In genomic region chr10:117342638-117343037, GRCh38 we compare ENCODE assay signal across 11 cellular contexts. TPM values are rescaled to one million over a fixed set of nuclear protein-coding genes. Genes with fewer than 3 reads are reported as not detected.
DNase-seq lines count a peak whose midpoint lies in the region; ATAC-seq and TF ChIP-seq lines count a peak whose summit lies in the region.
"Had no signal": no experiment of that assay in that cellular context is flagged by ENCODE, and none has a peak within 500 bp of the region (broad histone marks: within the 10 kb centered on the region; RNA-seq: fewer than 3 reads in every experiment).

No MANE protein-coding gene starts in this region.

- no peaks in the 10 kb centered on the region for H3K9me3 ChIP-seq in breast epithelium
- H3K9me3 ChIP-seq in tibial nerve: no peaks in the 10 kb centered on the region
- H3K9me3 ChIP-seq: BLaER1 treated with 17β-estradiol and CSF1 and Interleukin-3, amounts not matched to agents 10 nM and 100 nM had no signal

- H3K36me3 Mint-ChIP-seq in MCF 10A (ENCODE audit: insufficient read depth, unreplicated experiment): peaks cover 6% of the 10 kb centered on the region
- H3K36me3 Mint-ChIP-seq in dendritic cell treated with granulocyte-macrophage colony-stimulating factor and Interleukin-4, amounts not matched to agents 40 ng/mL and 50 ng/mL, for 4 days (ENCODE audit: low read depth): peaks cover 24% of the 10 kb centered on the region
- H3K36me3 Mint-ChIP-seq in stimulated activated memory B cell treated with anti-CD40 and anti-IgM and Interleukin-4, amounts not matched to agents 10 μg/mL and 1 μg/mL and 100 μg/mL, for 72 hours: peaks cover 28% of the 10 kb centered on the region

- H3K4me3 Mint-ChIP-seq in MCF 10A (ENCODE audit: unreplicated experiment): peak overlapping the region; percentile 11
- no peak overlapping the region for H3K4me3 Mint-ChIP-seq in dendritic cell treated with granulocyte-macrophage colony-stimulating factor and Interleukin-4, amounts not matched to agents 40 ng/mL and 50 ng/mL, for 4 days
- H3K4me3 Mint-ChIP-seq in stimulated activated memory B cell treated with anti-CD40 and anti-IgM and Interleukin-4, amounts not matched to agents 10 μg/mL and 1 μg/mL and 100 μg/mL, for 72 hours: no peak overlapping the region

- TF ChIP-seq POLR2A in breast epithelium (IDR thresholded peaks at IDR 0.05) (no peak), tibial nerve (IDR thresholded peaks at IDR 0.05) (no peak)

- no peak overlapping the region for H3K4me3 ChIP-seq in breast epithelium
- H3K4me3 ChIP-seq in tibial nerve: no peak overlapping the region
- H3K4me3 ChIP-seq: BLaER1 treated with 17β-estradiol and CSF1 and Interleukin-3, amounts not matched to agents 10 nM and 100 nM had no signal

- H3K27me3 ChIP-seq in breast epithelium (no peaks in the 10 kb centered on the region), tibial nerve (no peaks in the 10 kb centered on the region)
- H3K27me3 ChIP-seq: BLaER1 treated with 17β-estradiol and CSF1 and Interleukin-3, amounts not matched to agents 10 nM and 100 nM had no signal

- H3K4me1 ChIP-seq in breast epithelium: no peaks in the 10 kb centered on the region
- H3K4me1 ChIP-seq in tibial nerve: peaks cover 0 to 9% (median 3%) of the 10 kb centered on the region in 4 donors

- no peak for TF ChIP-seq EP300 in tibial nerve (IDR thresholded peaks at IDR 0.05)

- CTCF ChIA-PET in MCF 10A (lab: Yijun Ruan, JAX): interaction anchor here (0.7 kb wide), 2 partner anchors 8 to 22 kb away, joined by 3 to 5 read pairs; no protein-coding TSS in a partner anchor

- H3K27ac ChIP-seq in breast epithelium (no peak overlapping the region), tibial nerve (no peak overlapping the region)
- H3K27ac ChIP-seq: BLaER1 treated with 17β-estradiol and CSF1 and Interleukin-3, amounts not matched to agents 10 nM and 100 nM had no signal

- peak; percentile 74 for DNase-seq in MCF 10A (ENCODE audit: unreplicated experiment)
- no peak for DNase-seq in breast epithelium (ENCODE audit: low spot score in 2 of 2)
- DNase-seq in LoVo (ENCODE audit: low spot score): peak; percentile 35
- DNase-seq in tibial nerve (ENCODE audit: low spot score in 2 of 2): no peak
- no peak for DNase-seq in left lobe of liver (ENCODE audit: low spot score)
- DNase-seq: NCI-H69, right cardiac atrium had no signal

- no peaks in the 10 kb centered on the region for H3K9me3 Mint-ChIP-seq in MCF 10A (ENCODE audit: unreplicated experiment)
- no peaks in the 10 kb centered on the region for H3K9me3 Mint-ChIP-seq in dendritic cell treated with granulocyte-macrophage colony-stimulating factor and Interleukin-4, amounts not matched to agents 40 ng/mL and 50 ng/mL, for 4 days
- no peaks in the 10 kb centered on the region for H3K9me3 Mint-ChIP-seq in stimulated activated memory B cell treated with anti-CD40 and anti-IgM and Interleukin-4, amounts not matched to agents 10 μg/mL and 1 μg/mL and 100 μg/mL, for 72 hours

- 68 to 72% methylated on average over 5 of the region's 5 CpGs for WGBS in tibial nerve, 2 donors

- TF ChIP-seq CTCF in MCF 10A (IDR thresholded peaks at IDR 0.05; ENCODE audit: unreplicated experiment): no peak
- no peak for TF ChIP-seq CTCF in breast epithelium (IDR thresholded peaks at IDR 0.05)
- TF ChIP-seq CTCF in tibial nerve (IDR thresholded peaks at IDR 0.05): no peak

- H3K27ac Mint-ChIP-seq in MCF 10A (ENCODE audit: low read depth, unreplicated experiment): peak overlapping the region; percentile 68
- H3K27ac Mint-ChIP-seq in dendritic cell treated with granulocyte-macrophage colony-stimulating factor and Interleukin-4, amounts not matched to agents 40 ng/mL and 50 ng/mL, for 4 days: peak overlapping the region; percentile 71
- H3K27ac Mint-ChIP-seq in stimulated activated memory B cell treated with anti-CD40 and anti-IgM and Interleukin-4, amounts not matched to agents 10 μg/mL and 1 μg/mL and 100 μg/mL, for 72 hours: peak overlapping the region; percentile 42

- ATAC-seq in stimulated activated memory B cell treated with anti-CD40 and anti-IgM and Interleukin-4, amounts not matched to agents 10 μg/mL and 1 μg/mL and 100 μg/mL, for 72 hours: no peak
- no peak for ATAC-seq in left lobe of liver
- no peak for ATAC-seq in HG03095 (IDR thresholded peaks at IDR 0.05; ENCODE audit: unreplicated experiment)
- ATAC-seq: right cardiac atrium had no signal

- no peaks in the 10 kb centered on the region for H3K27me3 Mint-ChIP-seq in MCF 10A (ENCODE audit: insufficient read depth, unreplicated experiment)
- H3K27me3 Mint-ChIP-seq in dendritic cell treated with granulocyte-macrophage colony-stimulating factor and Interleukin-4, amounts not matched to agents 40 ng/mL and 50 ng/mL, for 4 days: no peaks in the 10 kb centered on the region
- no peaks in the 10 kb centered on the region for H3K27me3 Mint-ChIP-seq in stimulated activated memory B cell treated with anti-CD40 and anti-IgM and Interleukin-4, amounts not matched to agents 10 μg/mL and 1 μg/mL and 100 μg/mL, for 72 hours

- peaks cover 43% of the 10 kb centered on the region for H3K4me1 Mint-ChIP-seq in MCF 10A (ENCODE audit: insufficient read depth, unreplicated experiment)
- H3K4me1 Mint-ChIP-seq in dendritic cell treated with granulocyte-macrophage colony-stimulating factor and Interleukin-4, amounts not matched to agents 40 ng/mL and 50 ng/mL, for 4 days (ENCODE audit: low read depth): peaks cover 52% of the 10 kb centered on the region
- H3K4me1 Mint-ChIP-seq in stimulated activated memory B cell treated with anti-CD40 and anti-IgM and Interleukin-4, amounts not matched to agents 10 μg/mL and 1 μg/mL and 100 μg/mL, for 72 hours: peaks cover 47% of the 10 kb centered on the region

- no TSS peak for BruUV-seq in MCF 10A (replicated peaks; lab: Mats Ljungman, UMichigan)

- intact Hi-C loops in MCF 10A (cut with micrococcal nuclease): no loop called here
- intact Hi-C loops in breast epithelium (cut with DNase I; ENCODE audit: low total_unique reads): no loop called here
- intact Hi-C loops in dendritic cell treated with granulocyte-macrophage colony-stimulating factor and Interleukin-4, amounts not matched to agents 40 ng/mL and 50 ng/mL, for 4 days (cut with micrococcal nuclease): loop anchor here (5.0 kb wide), 1 partner anchor 35 kb away; the partner anchor contains the start of gene PDZD8

- no peaks in the 10 kb centered on the region for H3K36me3 ChIP-seq in breast epithelium
- H3K36me3 ChIP-seq in tibial nerve: peaks cover 0 to 4% (median 0%) of the 10 kb centered on the region in 3 donors

- POLR2A ChIA-PET in MCF 10A (lab: Yijun Ruan, JAX): interaction anchor here (0.6 to 1.4 kb wide), 3 partner anchors 18 to 32 kb away, joined by 3 read pairs; no protein-coding TSS in a partner anchor

RNA-seq across cellular contexts. Expression of gene PDZD8, which starts 32.6 kb away (rescaled TPM):
- total RNA-seq in MCF 10A (2022) (43.0 and 43.3 TPM in 2 replicates), breast epithelium (10 to 100 TPM; 27.5 to 51.2 (median 27.9) TPM), tibial nerve (10 to 100 TPM; 29.4 to 33.3 (median 31.7) TPM), left lobe of liver (29.6 TPM)

Comparison
In these comparisons a context has a peak if more than half of its experiments do, and no peak if none do; other contexts are left out.
1. DNase-seq: peak in MCF 10A (single experiment) and LoVo (single experiment); none in breast epithelium (0 of 2), tibial nerve (0 of 2) and left lobe of liver (single experiment).
2. Peak in every context shown above with its lines, with median percentiles within 50 percentile points of each other: H3K27ac Mint-ChIP-seq.